20 cellular contexts compared by ENCODE assay signal in the genomic region with DNA sequence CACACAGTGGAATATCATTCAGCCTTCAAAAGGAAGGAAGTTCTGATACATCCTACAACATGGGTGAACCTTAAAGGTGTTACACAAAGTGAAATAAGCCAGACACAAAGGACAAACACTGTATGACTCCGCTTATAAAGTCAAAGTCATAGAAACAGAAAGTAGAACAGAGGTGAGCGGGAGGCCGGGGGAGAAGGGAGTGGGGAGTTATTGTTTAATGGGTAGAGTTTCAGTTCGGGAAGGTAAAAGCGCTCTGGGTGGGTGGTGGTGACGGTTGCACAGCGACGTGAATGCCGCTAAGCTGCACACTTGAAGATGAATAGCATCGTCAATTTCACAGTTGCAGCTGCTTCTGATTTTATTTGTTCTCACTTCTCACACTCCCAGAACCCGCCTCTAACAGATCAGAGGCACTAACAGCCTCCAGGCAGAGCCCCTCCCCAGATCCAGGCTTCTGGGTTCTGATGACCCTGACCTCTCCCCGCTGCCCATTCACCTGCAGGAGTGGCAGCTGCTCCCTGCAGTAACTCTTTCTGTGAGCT. TPM values are rescaled to one million over a fixed set of nuclear protein-coding genes. Genes with fewer than 3 reads are reported as not detected.
DNase-seq lines count a peak whose midpoint lies in the region; ATAC-seq and TF ChIP-seq lines count a peak whose summit lies in the region.
"Had no signal": no experiment of that assay in that cellular context is flagged by ENCODE, and none has a peak within 500 bp of the region (broad histone marks: within the 10 kb centered on the region; RNA-seq: fewer than 3 reads in every experiment).

No MANE protein-coding gene starts in this region.

- peaks cover 4% of the 10 kb centered on the region for H3K9me3 Mint-ChIP-seq in activated CD4-positive, alpha-beta T cell treated with anti-CD3 and anti-CD28 coated beads, Interleukin-2, amount 10 ng/mL, durations not matched to agents 7 days and 5 days
- no peaks in the 10 kb centered on the region for H3K9me3 Mint-ChIP-seq in activated CD4-positive, alpha-beta T cell treated with anti-CD3 and anti-CD28 coated beads, Interleukin-2, amount 10 ng/mL, durations not matched to agents 24 days and 14 days

- peak overlapping the region; percentile 11 for H3K9ac ChIP-seq in HUES6 (ENCODE audit: low read length)
- H3K9ac ChIP-seq: BLaER1 treated with 17β-estradiol and CSF1 and Interleukin-3, amounts not matched to agents 10 nM and 100 nM; GM23248 had no signal

- H3K36me3 Mint-ChIP-seq in activated CD4-positive, alpha-beta T cell treated with anti-CD3 and anti-CD28 coated beads, Interleukin-2, amount 10 ng/mL, durations not matched to agents 7 days and 5 days (ENCODE audit: low read depth): no peaks in the 10 kb centered on the region
- no peaks in the 10 kb centered on the region for H3K36me3 Mint-ChIP-seq in activated CD4-positive, alpha-beta T cell treated with anti-CD3 and anti-CD28 coated beads, Interleukin-2, amount 10 ng/mL, durations not matched to agents 24 days and 14 days (ENCODE audit: low read depth)

- H3K4me3 ChIP-seq in HUES6 (ENCODE audit: low read depth, low read length): no peak overlapping the region
- H3K4me3 ChIP-seq in breast epithelium: no peak overlapping the region
- H3K4me3 ChIP-seq: BLaER1 treated with 17β-estradiol and CSF1 and Interleukin-3, amounts not matched to agents 10 nM and 100 nM; dorsolateral prefrontal cortex; GM23248; PC-9 had no signal

- no peak for TF ChIP-seq POLR2A in breast epithelium (IDR thresholded peaks at IDR 0.05)

- H3K9me3 ChIP-seq in HUES6 (ENCODE audit: control insufficient read depth, insufficient read depth, low read depth, low read length): peaks cover 4% of the 10 kb centered on the region; the same call in 1 of the 2 replicates
- no peaks in the 10 kb centered on the region for H3K9me3 ChIP-seq in breast epithelium

- H3K4me1 Mint-ChIP-seq in activated CD4-positive, alpha-beta T cell treated with anti-CD3 and anti-CD28 coated beads, Interleukin-2, amount 10 ng/mL, durations not matched to agents 7 days and 5 days: no peaks in the 10 kb centered on the region
- no peaks in the 10 kb centered on the region for H3K4me1 Mint-ChIP-seq in activated CD4-positive, alpha-beta T cell treated with anti-CD3 and anti-CD28 coated beads, Interleukin-2, amount 10 ng/mL, durations not matched to agents 24 days and 14 days

- POLR2A ChIA-PET in activated CD4-positive, alpha-beta T cell treated with anti-CD3 and anti-CD28 coated beads, Interleukin-2, amount 10 ng/mL, durations not matched to agents 7 days and 5 days (lab: Charles Lee): no interaction called here

- H3K36me3 ChIP-seq in HUES6 (ENCODE audit: control insufficient read depth, insufficient read depth, low read length) (no peaks in the 10 kb centered on the region), breast epithelium (no peaks in the 10 kb centered on the region)
- H3K36me3 ChIP-seq: BLaER1 treated with 17β-estradiol and CSF1 and Interleukin-3, amounts not matched to agents 10 nM and 100 nM had no signal

- intact Hi-C loops in activated CD4-positive, alpha-beta T cell treated with anti-CD3 and anti-CD28 coated beads, Interleukin-2, amount 10 ng/mL, durations not matched to agents 24 days and 14 days (cut with micrococcal nuclease): no loop called here
- intact Hi-C loops in breast epithelium (cut with DNase I; ENCODE audit: low total_unique reads): no loop called here

- DNase-seq in activated CD4-positive, alpha-beta T cell treated with anti-CD3 and anti-CD28 coated beads, Interleukin-2, amount 10 ng/mL, durations not matched to agents 7 days and 5 days: no peak
- DNase-seq in activated CD4-positive, alpha-beta T cell treated with anti-CD3 and anti-CD28 coated beads, Interleukin-2, amount 10 ng/mL, durations not matched to agents 24 days and 14 days: no peak
- DNase-seq in NCI-H69 (lab: John Stamatoyannopoulos, UW) (peak; percentile 62), left kidney (ENCODE audit: low read depth, low spot score) (peak; percentile 36), breast epithelium (ENCODE audit: low spot score in 2 of 2) (no peak)
- DNase-seq: ACHN, Calu3, dorsolateral prefrontal cortex, GM23248, HFFc6, kidney glomerular epithelial cell, PC-9, substantia nigra had no signal

- H3K27ac ChIP-seq in HUES6 (ENCODE audit: low read depth, low read length) (no peak overlapping the region), breast epithelium (no peak overlapping the region)
- H3K27ac ChIP-seq: BLaER1 treated with 17β-estradiol and CSF1 and Interleukin-3, amounts not matched to agents 10 nM and 100 nM; dorsolateral prefrontal cortex; GM23248; PC-9 had no signal

- TF ChIP-seq CTCF in breast epithelium (IDR thresholded peaks at IDR 0.05): no peak

- H3K27me3 ChIP-seq in HUES6 (ENCODE audit: control insufficient read depth, insufficient read depth, low read length): peaks cover 3% of the 10 kb centered on the region; the same call in 1 of the 2 replicates
- H3K27me3 ChIP-seq in breast epithelium: no peaks in the 10 kb centered on the region
- H3K27me3 ChIP-seq: BLaER1 treated with 17β-estradiol and CSF1 and Interleukin-3, amounts not matched to agents 10 nM and 100 nM; dorsolateral prefrontal cortex had no signal

- H3K27ac Mint-ChIP-seq in activated CD4-positive, alpha-beta T cell treated with anti-CD3 and anti-CD28 coated beads, Interleukin-2, amount 10 ng/mL, durations not matched to agents 7 days and 5 days: peak overlapping the region; percentile 34
- no peak overlapping the region for H3K27ac Mint-ChIP-seq in activated CD4-positive, alpha-beta T cell treated with anti-CD3 and anti-CD28 coated beads, Interleukin-2, amount 10 ng/mL, durations not matched to agents 24 days and 14 days
- H3K27ac Mint-ChIP-seq: HFFc6 had no signal

- H3K4me3 Mint-ChIP-seq in activated CD4-positive, alpha-beta T cell treated with anti-CD3 and anti-CD28 coated beads, Interleukin-2, amount 10 ng/mL, durations not matched to agents 7 days and 5 days: no peak overlapping the region
- H3K4me3 Mint-ChIP-seq in activated CD4-positive, alpha-beta T cell treated with anti-CD3 and anti-CD28 coated beads, Interleukin-2, amount 10 ng/mL, durations not matched to agents 24 days and 14 days: no peak overlapping the region
- H3K4me3 Mint-ChIP-seq: HFFc6 had no signal

- CTCF ChIA-PET in activated CD4-positive, alpha-beta T cell treated with anti-CD3 and anti-CD28 coated beads, Interleukin-2, amount 10 ng/mL, durations not matched to agents 7 days and 5 days (lab: Charles Lee): no interaction called here

- no peaks in the 10 kb centered on the region for H3K27me3 Mint-ChIP-seq in activated CD4-positive, alpha-beta T cell treated with anti-CD3 and anti-CD28 coated beads, Interleukin-2, amount 10 ng/mL, durations not matched to agents 7 days and 5 days
- peaks cover 2% of the 10 kb centered on the region for H3K27me3 Mint-ChIP-seq in activated CD4-positive, alpha-beta T cell treated with anti-CD3 and anti-CD28 coated beads, Interleukin-2, amount 10 ng/mL, durations not matched to agents 24 days and 14 days

- ATAC-seq in HG03460 (IDR thresholded peaks at IDR 0.05; ENCODE audit: unreplicated experiment) (no peak), HG03095 (IDR thresholded peaks at IDR 0.05; ENCODE audit: unreplicated experiment) (no peak)
- ATAC-seq: sciatic nerve had no signal

- peaks cover 9% of the 10 kb centered on the region for H3K4me1 ChIP-seq in HUES6 (ENCODE audit: control insufficient read depth, insufficient read depth, low read length)
- no peaks in the 10 kb centered on the region for H3K4me1 ChIP-seq in breast epithelium
- H3K4me1 ChIP-seq: BLaER1 treated with 17β-estradiol and CSF1 and Interleukin-3, amounts not matched to agents 10 nM and 100 nM had no signal

RNA-seq across cellular contexts. Expression of a gene that starts 34.1 kb away (rescaled TPM):
- total RNA-seq in activated CD4-positive, alpha-beta T cell treated with anti-CD3 and anti-CD28 coated beads, Interleukin-2, amount 10 ng/mL, durations not matched to agents 7 days and 5 days: 10 to 100 TPM; 14.9 to 15.4 TPM
- 20.9 and 26.5 TPM in 2 replicates for total RNA-seq in activated CD4-positive, alpha-beta T cell treated with anti-CD3 and anti-CD28 coated beads, Interleukin-2, amount 10 ng/mL, durations not matched to agents 24 days and 14 days
- total RNA-seq in breast epithelium: 10 to 100 TPM; 11.1 to 12.9 (median 11.7) TPM

RNA-seq across cellular contexts. Expression of a gene that starts 56.6 kb away (rescaled TPM):
- not detected for total RNA-seq in activated CD4-positive, alpha-beta T cell treated with anti-CD3 and anti-CD28 coated beads, Interleukin-2, amount 10 ng/mL, durations not matched to agents 7 days and 5 days
- not detected in 2 replicates for total RNA-seq in activated CD4-positive, alpha-beta T cell treated with anti-CD3 and anti-CD28 coated beads, Interleukin-2, amount 10 ng/mL, durations not matched to agents 24 days and 14 days
- under 1 TPM in 1 of 3 donors, not detected in 2; 0.16 TPM for total RNA-seq in breast epithelium
- total RNA-seq: Calu3, dorsolateral prefrontal cortex, GM23248, HFFc6, lung microvascular endothelial cell, sciatic nerve, ureter had no signal

Comparison
In these comparisons a context has a peak if more than half of its experiments do, and no peak if none do; other contexts are left out.
1. DNase-seq: peak in NCI-H69 (single experiment) and left kidney (single experiment); none in activated CD4-positive, alpha-beta T cell treated with anti-CD3 and anti-CD28 coated beads, Interleukin-2, amount 10 ng/mL, durations not matched to agents 7 days and 5 days (single experiment), activated CD4-positive, alpha-beta T cell treated with anti-CD3 and anti-CD28 coated beads, Interleukin-2, amount 10 ng/mL, durations not matched to agents 24 days and 14 days (single experiment) and breast epithelium (0 of 2).